Comparison of ENCODE assay signal across 1 cellular context in the genomic region with DNA sequence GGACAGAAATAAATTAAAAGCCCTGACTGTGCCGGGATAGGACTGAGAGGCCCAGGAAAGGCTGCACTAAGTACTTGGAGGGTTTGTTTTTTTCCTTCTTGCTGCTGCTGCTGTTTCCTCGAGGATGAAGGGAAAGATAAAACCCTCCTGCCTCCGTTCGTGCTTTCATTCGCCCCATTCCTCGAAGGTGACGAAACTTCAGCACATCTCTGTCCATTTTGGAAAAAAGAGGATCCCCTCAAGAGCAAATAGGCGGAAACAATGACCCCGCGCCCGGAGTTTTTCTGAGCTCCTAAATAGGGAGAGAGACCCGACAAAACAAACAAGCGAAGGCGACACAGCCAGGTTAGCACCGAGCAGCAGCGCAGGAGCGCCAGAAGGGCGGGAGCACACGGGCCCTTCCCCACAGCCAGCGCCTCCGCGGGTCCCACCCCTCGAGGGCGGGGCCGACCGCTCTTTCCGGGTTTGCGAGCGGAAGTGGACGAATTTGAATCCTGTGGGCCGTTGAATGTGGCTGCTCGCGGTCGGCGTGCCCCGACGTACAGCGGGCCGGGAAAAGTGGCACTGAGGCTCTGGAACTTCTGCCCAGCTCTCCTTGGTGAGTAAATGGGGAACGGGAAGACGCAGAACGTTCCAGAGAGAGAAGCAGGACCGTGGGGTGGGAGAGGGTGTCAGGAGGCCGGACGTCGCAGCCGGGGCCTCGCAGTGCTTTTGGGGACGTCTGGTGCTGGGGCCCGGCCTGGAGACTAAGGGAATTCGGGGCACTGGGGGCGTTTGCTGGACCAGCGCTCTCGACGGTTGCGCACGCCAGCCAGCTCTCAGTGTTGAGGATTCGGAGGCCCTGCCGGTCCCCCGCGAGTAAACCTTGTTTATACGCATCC.
TF ChIP-seq lines count a peak whose summit lies in the region.

A gene with protein sequence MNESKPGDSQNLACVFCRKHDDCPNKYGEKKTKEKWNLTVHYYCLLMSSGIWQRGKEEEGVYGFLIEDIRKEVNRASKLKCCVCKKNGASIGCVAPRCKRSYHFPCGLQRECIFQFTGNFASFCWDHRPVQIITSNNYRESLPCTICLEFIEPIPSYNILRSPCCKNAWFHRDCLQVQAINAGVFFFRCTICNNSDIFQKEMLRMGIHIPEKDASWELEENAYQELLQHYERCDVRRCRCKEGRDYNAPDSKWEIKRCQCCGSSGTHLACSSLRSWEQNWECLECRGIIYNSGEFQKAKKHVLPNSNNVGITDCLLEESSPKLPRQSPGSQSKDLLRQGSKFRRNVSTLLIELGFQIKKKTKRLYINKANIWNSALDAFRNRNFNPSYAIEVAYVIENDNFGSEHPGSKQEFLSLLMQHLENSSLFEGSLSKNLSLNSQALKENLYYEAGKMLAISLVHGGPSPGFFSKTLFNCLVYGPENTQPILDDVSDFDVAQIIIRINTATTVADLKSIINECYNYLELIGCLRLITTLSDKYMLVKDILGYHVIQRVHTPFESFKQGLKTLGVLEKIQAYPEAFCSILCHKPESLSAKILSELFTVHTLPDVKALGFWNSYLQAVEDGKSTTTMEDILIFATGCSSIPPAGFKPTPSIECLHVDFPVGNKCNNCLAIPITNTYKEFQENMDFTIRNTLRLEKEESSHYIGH (plus strand): TSS at position 484 of the 881 bp plus-strand sequence. CDS start 21,922 bp downstream, outside the sequence.

TF ChIP-seq in WTC11, 78 proteins besides CTCF, POLR2A, EP300 and RAD21 (continued from another document and continues in another):
- TF ChIP-seq, protein P1, sequence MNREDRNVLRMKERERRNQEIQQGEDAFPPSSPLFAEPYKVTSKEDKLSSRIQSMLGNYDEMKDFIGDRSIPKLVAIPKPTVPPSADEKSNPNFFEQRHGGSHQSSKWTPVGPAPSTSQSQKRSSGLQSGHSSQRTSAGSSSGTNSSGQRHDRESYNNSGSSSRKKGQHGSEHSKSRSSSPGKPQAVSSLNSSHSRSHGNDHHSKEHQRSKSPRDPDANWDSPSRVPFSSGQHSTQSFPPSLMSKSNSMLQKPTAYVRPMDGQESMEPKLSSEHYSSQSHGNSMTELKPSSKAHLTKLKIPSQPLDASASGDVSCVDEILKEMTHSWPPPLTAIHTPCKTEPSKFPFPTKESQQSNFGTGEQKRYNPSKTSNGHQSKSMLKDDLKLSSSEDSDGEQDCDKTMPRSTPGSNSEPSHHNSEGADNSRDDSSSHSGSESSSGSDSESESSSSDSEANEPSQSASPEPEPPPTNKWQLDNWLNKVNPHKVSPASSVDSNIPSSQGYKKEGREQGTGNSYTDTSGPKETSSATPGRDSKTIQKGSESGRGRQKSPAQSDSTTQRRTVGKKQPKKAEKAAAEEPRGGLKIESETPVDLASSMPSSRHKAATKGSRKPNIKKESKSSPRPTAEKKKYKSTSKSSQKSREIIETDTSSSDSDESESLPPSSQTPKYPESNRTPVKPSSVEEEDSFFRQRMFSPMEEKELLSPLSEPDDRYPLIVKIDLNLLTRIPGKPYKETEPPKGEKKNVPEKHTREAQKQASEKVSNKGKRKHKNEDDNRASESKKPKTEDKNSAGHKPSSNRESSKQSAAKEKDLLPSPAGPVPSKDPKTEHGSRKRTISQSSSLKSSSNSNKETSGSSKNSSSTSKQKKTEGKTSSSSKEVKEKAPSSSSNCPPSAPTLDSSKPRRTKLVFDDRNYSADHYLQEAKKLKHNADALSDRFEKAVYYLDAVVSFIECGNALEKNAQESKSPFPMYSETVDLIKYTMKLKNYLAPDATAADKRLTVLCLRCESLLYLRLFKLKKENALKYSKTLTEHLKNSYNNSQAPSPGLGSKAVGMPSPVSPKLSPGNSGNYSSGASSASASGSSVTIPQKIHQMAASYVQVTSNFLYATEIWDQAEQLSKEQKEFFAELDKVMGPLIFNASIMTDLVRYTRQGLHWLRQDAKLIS (CRISPR knock-in tag; IDR thresholded peaks at IDR 0.05; ENCODE audit: borderline replicate concordance) = peak; percentile 74; the same call in 1 of the 2 replicates
- TF ChIP-seq OVOL2 (CRISPR knock-in tag; IDR thresholded peaks at IDR 0.05; ENCODE audit: borderline replicate concordance) (no peak), CREB1 (CRISPR knock-in tag; IDR thresholded peaks at IDR 0.05) (peak; percentile 74; the same call in 1 of the 2 replicates), RORB (CRISPR knock-in tag; IDR thresholded peaks at IDR 0.05) (no peak), GRHL2 (CRISPR knock-in tag; IDR thresholded peaks at IDR 0.05; ENCODE audit: insufficient replicate concordance, severe bottlenecking) (no peak), ZNF263 (CRISPR knock-in tag; IDR thresholded peaks at IDR 0.05; ENCODE audit: low read depth) (no peak), ZBTB21 (CRISPR knock-in tag; IDR thresholded peaks at IDR 0.05; ENCODE audit: borderline replicate concordance) (peak; percentile 32; the same call in 1 of the 2 replicates), CBFB (CRISPR knock-in tag; IDR thresholded peaks at IDR 0.05; ENCODE audit: low read depth) (no peak), NR2C2 (CRISPR knock-in tag; IDR thresholded peaks at IDR 0.05) (no peak), NFYB (CRISPR knock-in tag; conservative IDR thresholded peaks at IDR 0.05; ENCODE audit: low read depth) (no peak), JAZF1 (CRISPR knock-in tag; IDR thresholded peaks at IDR 0.05) (no peak), TEAD1 (CRISPR knock-in tag; IDR thresholded peaks at IDR 0.05) (no peak), MXD4 (CRISPR knock-in tag; IDR thresholded peaks at IDR 0.05; ENCODE audit: borderline replicate concordance) (no peak), RELA (CRISPR knock-in tag; IDR thresholded peaks at IDR 0.05; ENCODE audit: borderline replicate concordance) (no peak), ZNF138 (CRISPR knock-in tag; conservative IDR thresholded peaks at IDR 0.05) (no peak), NFE2L1 (CRISPR knock-in tag; IDR thresholded peaks at IDR 0.05) (peak; percentile 92), NR1H2 (CRISPR knock-in tag; IDR thresholded peaks at IDR 0.05) (no peak), TEAD4 (CRISPR knock-in tag; IDR thresholded peaks at IDR 0.05) (no peak)
- TF ChIP-seq, protein P2, sequence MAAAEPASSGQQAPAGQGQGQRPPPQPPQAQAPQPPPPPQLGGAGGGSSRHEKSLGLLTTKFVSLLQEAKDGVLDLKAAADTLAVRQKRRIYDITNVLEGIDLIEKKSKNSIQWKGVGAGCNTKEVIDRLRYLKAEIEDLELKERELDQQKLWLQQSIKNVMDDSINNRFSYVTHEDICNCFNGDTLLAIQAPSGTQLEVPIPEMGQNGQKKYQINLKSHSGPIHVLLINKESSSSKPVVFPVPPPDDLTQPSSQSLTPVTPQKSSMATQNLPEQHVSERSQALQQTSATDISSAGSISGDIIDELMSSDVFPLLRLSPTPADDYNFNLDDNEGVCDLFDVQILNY (CRISPR knock-in tag; IDR thresholded peaks at IDR 0.05) = peak; percentile 93; the same call in 1 of the 2 replicates
- TF ChIP-seq, protein P3, sequence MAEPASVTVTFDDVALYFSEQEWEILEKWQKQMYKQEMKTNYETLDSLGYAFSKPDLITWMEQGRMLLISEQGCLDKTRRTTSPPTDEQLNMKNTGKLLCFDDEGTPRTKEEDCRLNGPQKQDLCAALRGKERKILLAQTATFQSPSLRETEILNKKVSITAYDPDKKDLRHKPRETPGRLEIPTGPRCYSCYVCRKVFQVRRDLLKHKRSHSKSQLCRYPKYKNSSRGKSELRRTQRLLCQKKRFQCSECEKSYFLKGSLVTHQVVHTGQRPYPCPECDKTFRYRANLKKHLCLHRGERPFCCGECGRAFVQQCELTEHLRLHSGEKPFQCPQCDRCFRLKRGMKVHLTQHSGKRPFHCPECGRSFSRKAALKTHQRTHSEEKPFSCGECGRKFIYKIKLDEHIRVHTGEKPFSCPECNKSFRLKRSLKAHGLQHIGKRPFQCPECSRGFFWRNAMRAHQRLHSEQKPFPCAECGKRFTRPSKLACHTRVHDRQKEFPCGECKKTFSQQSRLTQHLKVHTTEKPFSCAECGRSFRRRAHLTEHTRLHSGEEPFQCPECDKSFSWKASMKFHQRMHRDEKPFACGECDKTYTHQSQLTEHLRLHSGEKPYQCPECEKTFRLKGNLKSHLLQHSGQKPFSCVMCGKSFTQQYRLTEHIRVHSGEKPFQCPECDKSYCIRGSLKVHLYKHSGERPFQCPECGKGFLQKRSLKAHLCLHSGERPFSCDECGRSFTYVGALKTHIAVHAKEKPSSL (CRISPR knock-in tag; conservative IDR thresholded peaks at IDR 0.05) = no peak
- TF ChIP-seq, protein P4, sequence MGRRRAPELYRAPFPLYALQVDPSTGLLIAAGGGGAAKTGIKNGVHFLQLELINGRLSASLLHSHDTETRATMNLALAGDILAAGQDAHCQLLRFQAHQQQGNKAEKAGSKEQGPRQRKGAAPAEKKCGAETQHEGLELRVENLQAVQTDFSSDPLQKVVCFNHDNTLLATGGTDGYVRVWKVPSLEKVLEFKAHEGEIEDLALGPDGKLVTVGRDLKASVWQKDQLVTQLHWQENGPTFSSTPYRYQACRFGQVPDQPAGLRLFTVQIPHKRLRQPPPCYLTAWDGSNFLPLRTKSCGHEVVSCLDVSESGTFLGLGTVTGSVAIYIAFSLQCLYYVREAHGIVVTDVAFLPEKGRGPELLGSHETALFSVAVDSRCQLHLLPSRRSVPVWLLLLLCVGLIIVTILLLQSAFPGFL (CRISPR knock-in tag; IDR thresholded peaks at IDR 0.05; ENCODE audit: borderline replicate concordance) = peak; percentile 96
- TF ChIP-seq, protein P5, sequence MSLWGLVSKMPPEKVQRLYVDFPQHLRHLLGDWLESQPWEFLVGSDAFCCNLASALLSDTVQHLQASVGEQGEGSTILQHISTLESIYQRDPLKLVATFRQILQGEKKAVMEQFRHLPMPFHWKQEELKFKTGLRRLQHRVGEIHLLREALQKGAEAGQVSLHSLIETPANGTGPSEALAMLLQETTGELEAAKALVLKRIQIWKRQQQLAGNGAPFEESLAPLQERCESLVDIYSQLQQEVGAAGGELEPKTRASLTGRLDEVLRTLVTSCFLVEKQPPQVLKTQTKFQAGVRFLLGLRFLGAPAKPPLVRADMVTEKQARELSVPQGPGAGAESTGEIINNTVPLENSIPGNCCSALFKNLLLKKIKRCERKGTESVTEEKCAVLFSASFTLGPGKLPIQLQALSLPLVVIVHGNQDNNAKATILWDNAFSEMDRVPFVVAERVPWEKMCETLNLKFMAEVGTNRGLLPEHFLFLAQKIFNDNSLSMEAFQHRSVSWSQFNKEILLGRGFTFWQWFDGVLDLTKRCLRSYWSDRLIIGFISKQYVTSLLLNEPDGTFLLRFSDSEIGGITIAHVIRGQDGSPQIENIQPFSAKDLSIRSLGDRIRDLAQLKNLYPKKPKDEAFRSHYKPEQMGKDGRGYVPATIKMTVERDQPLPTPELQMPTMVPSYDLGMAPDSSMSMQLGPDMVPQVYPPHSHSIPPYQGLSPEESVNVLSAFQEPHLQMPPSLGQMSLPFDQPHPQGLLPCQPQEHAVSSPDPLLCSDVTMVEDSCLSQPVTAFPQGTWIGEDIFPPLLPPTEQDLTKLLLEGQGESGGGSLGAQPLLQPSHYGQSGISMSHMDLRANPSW (CRISPR knock-in tag; conservative IDR thresholded peaks at IDR 0.05; ENCODE audit: low read depth) = no peak
- TF ChIP-seq, protein P6, sequence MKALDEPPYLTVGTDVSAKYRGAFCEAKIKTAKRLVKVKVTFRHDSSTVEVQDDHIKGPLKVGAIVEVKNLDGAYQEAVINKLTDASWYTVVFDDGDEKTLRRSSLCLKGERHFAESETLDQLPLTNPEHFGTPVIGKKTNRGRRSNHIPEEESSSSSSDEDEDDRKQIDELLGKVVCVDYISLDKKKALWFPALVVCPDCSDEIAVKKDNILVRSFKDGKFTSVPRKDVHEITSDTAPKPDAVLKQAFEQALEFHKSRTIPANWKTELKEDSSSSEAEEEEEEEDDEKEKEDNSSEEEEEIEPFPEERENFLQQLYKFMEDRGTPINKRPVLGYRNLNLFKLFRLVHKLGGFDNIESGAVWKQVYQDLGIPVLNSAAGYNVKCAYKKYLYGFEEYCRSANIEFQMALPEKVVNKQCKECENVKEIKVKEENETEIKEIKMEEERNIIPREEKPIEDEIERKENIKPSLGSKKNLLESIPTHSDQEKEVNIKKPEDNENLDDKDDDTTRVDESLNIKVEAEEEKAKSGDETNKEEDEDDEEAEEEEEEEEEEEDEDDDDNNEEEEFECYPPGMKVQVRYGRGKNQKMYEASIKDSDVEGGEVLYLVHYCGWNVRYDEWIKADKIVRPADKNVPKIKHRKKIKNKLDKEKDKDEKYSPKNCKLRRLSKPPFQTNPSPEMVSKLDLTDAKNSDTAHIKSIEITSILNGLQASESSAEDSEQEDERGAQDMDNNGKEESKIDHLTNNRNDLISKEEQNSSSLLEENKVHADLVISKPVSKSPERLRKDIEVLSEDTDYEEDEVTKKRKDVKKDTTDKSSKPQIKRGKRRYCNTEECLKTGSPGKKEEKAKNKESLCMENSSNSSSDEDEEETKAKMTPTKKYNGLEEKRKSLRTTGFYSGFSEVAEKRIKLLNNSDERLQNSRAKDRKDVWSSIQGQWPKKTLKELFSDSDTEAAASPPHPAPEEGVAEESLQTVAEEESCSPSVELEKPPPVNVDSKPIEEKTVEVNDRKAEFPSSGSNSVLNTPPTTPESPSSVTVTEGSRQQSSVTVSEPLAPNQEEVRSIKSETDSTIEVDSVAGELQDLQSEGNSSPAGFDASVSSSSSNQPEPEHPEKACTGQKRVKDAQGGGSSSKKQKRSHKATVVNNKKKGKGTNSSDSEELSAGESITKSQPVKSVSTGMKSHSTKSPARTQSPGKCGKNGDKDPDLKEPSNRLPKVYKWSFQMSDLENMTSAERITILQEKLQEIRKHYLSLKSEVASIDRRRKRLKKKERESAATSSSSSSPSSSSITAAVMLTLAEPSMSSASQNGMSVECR (CRISPR knock-in tag; IDR thresholded peaks at IDR 0.05; ENCODE audit: borderline replicate concordance) = peak; percentile 95
- TF ChIP-seq, protein P7, sequence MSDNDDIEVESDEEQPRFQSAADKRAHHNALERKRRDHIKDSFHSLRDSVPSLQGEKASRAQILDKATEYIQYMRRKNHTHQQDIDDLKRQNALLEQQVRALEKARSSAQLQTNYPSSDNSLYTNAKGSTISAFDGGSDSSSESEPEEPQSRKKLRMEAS (CRISPR knock-in tag; IDR thresholded peaks at IDR 0.05) = peak; percentile 93
- TF ChIP-seq, protein P8, sequence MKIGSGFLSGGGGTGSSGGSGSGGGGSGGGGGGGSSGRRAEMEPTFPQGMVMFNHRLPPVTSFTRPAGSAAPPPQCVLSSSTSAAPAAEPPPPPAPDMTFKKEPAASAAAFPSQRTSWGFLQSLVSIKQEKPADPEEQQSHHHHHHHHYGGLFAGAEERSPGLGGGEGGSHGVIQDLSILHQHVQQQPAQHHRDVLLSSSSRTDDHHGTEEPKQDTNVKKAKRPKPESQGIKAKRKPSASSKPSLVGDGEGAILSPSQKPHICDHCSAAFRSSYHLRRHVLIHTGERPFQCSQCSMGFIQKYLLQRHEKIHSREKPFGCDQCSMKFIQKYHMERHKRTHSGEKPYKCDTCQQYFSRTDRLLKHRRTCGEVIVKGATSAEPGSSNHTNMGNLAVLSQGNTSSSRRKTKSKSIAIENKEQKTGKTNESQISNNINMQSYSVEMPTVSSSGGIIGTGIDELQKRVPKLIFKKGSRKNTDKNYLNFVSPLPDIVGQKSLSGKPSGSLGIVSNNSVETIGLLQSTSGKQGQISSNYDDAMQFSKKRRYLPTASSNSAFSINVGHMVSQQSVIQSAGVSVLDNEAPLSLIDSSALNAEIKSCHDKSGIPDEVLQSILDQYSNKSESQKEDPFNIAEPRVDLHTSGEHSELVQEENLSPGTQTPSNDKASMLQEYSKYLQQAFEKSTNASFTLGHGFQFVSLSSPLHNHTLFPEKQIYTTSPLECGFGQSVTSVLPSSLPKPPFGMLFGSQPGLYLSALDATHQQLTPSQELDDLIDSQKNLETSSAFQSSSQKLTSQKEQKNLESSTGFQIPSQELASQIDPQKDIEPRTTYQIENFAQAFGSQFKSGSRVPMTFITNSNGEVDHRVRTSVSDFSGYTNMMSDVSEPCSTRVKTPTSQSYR (CRISPR knock-in tag; IDR thresholded peaks at IDR 0.05) = no peak; the same call in 1 of the 2 replicates
- TF ChIP-seq, protein P9, sequence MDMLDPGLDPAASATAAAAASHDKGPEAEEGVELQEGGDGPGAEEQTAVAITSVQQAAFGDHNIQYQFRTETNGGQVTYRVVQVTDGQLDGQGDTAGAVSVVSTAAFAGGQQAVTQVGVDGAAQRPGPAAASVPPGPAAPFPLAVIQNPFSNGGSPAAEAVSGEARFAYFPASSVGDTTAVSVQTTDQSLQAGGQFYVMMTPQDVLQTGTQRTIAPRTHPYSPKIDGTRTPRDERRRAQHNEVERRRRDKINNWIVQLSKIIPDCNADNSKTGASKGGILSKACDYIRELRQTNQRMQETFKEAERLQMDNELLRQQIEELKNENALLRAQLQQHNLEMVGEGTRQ (CRISPR knock-in tag; IDR thresholded peaks at IDR 0.05) = 0 out of 2 replicates have a peak, but pooled peaks have one; percentile 40
